1 cellular context compared by ENCODE assay signal in genomic region chr2:65031341-65032015, GRCh38.
TF ChIP-seq lines count a peak whose summit lies in the region.

No MANE protein-coding gene starts in this region.

TF ChIP-seq in SK-N-SH, 30 proteins besides CTCF, POLR2A, EP300 and RAD21 (continued from another document):
- TF ChIP-seq, protein P1, sequence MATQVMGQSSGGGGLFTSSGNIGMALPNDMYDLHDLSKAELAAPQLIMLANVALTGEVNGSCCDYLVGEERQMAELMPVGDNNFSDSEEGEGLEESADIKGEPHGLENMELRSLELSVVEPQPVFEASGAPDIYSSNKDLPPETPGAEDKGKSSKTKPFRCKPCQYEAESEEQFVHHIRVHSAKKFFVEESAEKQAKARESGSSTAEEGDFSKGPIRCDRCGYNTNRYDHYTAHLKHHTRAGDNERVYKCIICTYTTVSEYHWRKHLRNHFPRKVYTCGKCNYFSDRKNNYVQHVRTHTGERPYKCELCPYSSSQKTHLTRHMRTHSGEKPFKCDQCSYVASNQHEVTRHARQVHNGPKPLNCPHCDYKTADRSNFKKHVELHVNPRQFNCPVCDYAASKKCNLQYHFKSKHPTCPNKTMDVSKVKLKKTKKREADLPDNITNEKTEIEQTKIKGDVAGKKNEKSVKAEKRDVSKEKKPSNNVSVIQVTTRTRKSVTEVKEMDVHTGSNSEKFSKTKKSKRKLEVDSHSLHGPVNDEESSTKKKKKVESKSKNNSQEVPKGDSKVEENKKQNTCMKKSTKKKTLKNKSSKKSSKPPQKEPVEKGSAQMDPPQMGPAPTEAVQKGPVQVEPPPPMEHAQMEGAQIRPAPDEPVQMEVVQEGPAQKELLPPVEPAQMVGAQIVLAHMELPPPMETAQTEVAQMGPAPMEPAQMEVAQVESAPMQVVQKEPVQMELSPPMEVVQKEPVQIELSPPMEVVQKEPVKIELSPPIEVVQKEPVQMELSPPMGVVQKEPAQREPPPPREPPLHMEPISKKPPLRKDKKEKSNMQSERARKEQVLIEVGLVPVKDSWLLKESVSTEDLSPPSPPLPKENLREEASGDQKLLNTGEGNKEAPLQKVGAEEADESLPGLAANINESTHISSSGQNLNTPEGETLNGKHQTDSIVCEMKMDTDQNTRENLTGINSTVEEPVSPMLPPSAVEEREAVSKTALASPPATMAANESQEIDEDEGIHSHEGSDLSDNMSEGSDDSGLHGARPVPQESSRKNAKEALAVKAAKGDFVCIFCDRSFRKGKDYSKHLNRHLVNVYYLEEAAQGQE (IDR thresholded peaks at IDR 0.05; ENCODE audit: low read depth, low read length), result no peak
- no peak for TF ChIP-seq SMC3 (IDR thresholded peaks at IDR 0.05; ENCODE audit: low read depth, low read length)
- TF ChIP-seq GATA2 (CRISPR knock-in tag; IDR thresholded peaks at IDR 0.05), result no peak
- TF ChIP-seq PBX3 (IDR thresholded peaks at IDR 0.05), result no peak
- TF ChIP-seq RFX5 (IDR thresholded peaks at IDR 0.05; ENCODE audit: low read length), result no peak
- TF ChIP-seq RCOR1 (IDR thresholded peaks at IDR 0.05; ENCODE audit: low read length), result no peak
- TF ChIP-seq MAX (IDR thresholded peaks at IDR 0.05; ENCODE audit: low read depth), result no peak
